Comparison of ENCODE assay signal across 9 cellular contexts in genomic region chr3:42061042-42061710, GRCh38. TPM values are rescaled to one million over a fixed set of nuclear protein-coding genes. Genes with fewer than 3 reads are reported as not detected.
A peak's percentile ranks its signal among the peaks of the same experiment; 100 is the strongest.
DNase-seq lines count a peak whose midpoint lies in the region; ATAC-seq and TF ChIP-seq lines count a peak whose summit lies in the region.
"Had no signal": no experiment of that assay in that cellular context is flagged by ENCODE, and none has a peak within 500 bp of the region (broad histone marks: within the 10 kb centered on the region; RNA-seq: fewer than 3 reads in every experiment).

No MANE protein-coding gene starts in this region.

- TF ChIP-seq POLR2A in uterus (IDR thresholded peaks at IDR 0.05): no peak

- no peaks in the 10 kb centered on the region for H3K9me3 ChIP-seq in uterus
- H3K9me3 ChIP-seq in CD8-positive, alpha-beta T cell (ENCODE audit: low read length): no peaks in the 10 kb centered on the region

- CTCF ChIA-PET in CD8-positive, alpha-beta T cell (lab: Charles Lee): interaction anchor here (0.8 kb wide), 1 partner anchor 10 kb away, joined by 3 read pairs; no protein-coding TSS in a partner anchor

- no peaks in the 10 kb centered on the region for H3K27me3 ChIP-seq in uterus
- H3K27me3 ChIP-seq in CD8-positive, alpha-beta T cell (ENCODE audit: insufficient read depth, low read length): no peaks in the 10 kb centered on the region

- DNase-seq in SIG-M5 treated with dmso at 0.1 percent for 504 hours (lab: John Stamatoyannopoulos, UW; ENCODE audit: unreplicated experiment) (peak; percentile 41), SIG-M5 (lab: John Stamatoyannopoulos, UW) (no peak), epithelial cell of prostate (ENCODE audit: low read depth, low spot score) (no peak), naive B cell (peak; percentile 29), uterus (no peak)
- no peak for DNase-seq in activated T-cell treated with anti-CD3 and anti-CD28 coated beads, Interleukin-2, amount 50 U/mL, for 1 hour
- no peak for DNase-seq in activated CD8-positive, alpha-beta memory T cell treated with anti-CD3 and anti-CD28 coated beads, Interleukin-2, amount 50 U/mL, for 48 hours
- DNase-seq in CD8-positive, alpha-beta T cell: no peak
- DNase-seq: stimulated activated CD4-positive, alpha-beta T cell treated with anti-CD3 and anti-CD28 coated beads, Interleukin-15, amount 100 ng/mL, for 24 hours had no signal

- intact Hi-C loops in uterus (cut with DNase I; ENCODE audit: low total_unique reads): no loop called here
- intact Hi-C loops in CD8-positive, alpha-beta T cell (cut with DNase I, micrococcal nuclease): no loop called here

- H3K36me3 Mint-ChIP-seq in naive B cell: no peaks in the 10 kb centered on the region
- no peaks in the 10 kb centered on the region for H3K36me3 Mint-ChIP-seq in CD8-positive, alpha-beta T cell

- H3K27me3 Mint-ChIP-seq in naive B cell: no peaks in the 10 kb centered on the region
- no peaks in the 10 kb centered on the region for H3K27me3 Mint-ChIP-seq in CD8-positive, alpha-beta T cell (ENCODE audit: low read depth)

- H3K27ac ChIP-seq in epithelial cell of prostate: peak overlapping the region; percentile 77
- peak overlapping the region; percentile 64 to 81 for H3K27ac ChIP-seq in uterus
- no peak overlapping the region for H3K27ac ChIP-seq in CD8-positive, alpha-beta T cell (ENCODE audit: low read depth, low read length)

- peak overlapping the region; percentile 86 to 100 (median 93) for H3K27ac Mint-ChIP-seq in naive B cell
- no peak overlapping the region for H3K27ac Mint-ChIP-seq in CD8-positive, alpha-beta T cell

- H3K4me1 ChIP-seq in uterus: no peaks in the 10 kb centered on the region
- no peaks in the 10 kb centered on the region for H3K4me1 ChIP-seq in CD8-positive, alpha-beta T cell (ENCODE audit: insufficient read depth, low read length)

- peak; percentile 41 to 48 for ATAC-seq in naive B cell (ENCODE audit: low read depth in 2 of 2)
- no peak for ATAC-seq in CD8-positive, alpha-beta T cell

- TF ChIP-seq CTCF in uterus (IDR thresholded peaks at IDR 0.05): no peak
- TF ChIP-seq CTCF in CD8-positive, alpha-beta T cell (IDR thresholded peaks at IDR 0.05): no peak

- peaks cover 63 to 89% (median 80%) of the 10 kb centered on the region in 3 donors for H3K4me1 Mint-ChIP-seq in naive B cell
- peaks cover 10% of the 10 kb centered on the region for H3K4me1 Mint-ChIP-seq in CD8-positive, alpha-beta T cell (ENCODE audit: low read depth)

- POLR2A ChIA-PET in CD8-positive, alpha-beta T cell (lab: Charles Lee): no interaction called here

- no peaks in the 10 kb centered on the region for H3K36me3 ChIP-seq in uterus
- no peaks in the 10 kb centered on the region for H3K36me3 ChIP-seq in CD8-positive, alpha-beta T cell (ENCODE audit: insufficient read depth, low read length)

- H3K4me3 Mint-ChIP-seq in naive B cell: peak overlapping the region; percentile 5 to 79 (median 54)
- no peak overlapping the region for H3K4me3 Mint-ChIP-seq in CD8-positive, alpha-beta T cell

- no peaks in the 10 kb centered on the region for H3K9me3 Mint-ChIP-seq in naive B cell
- no peaks in the 10 kb centered on the region for H3K9me3 Mint-ChIP-seq in CD8-positive, alpha-beta T cell

- no peak overlapping the region for H3K4me3 ChIP-seq in uterus
- H3K4me3 ChIP-seq in CD8-positive, alpha-beta T cell (ENCODE audit: low read depth, low read length): no peak overlapping the region

RNA-seq across cellular contexts. Expression of gene TRAK1, which starts 30.0 kb away (rescaled TPM):
- 10 to 100 TPM; 20.5 to 54.1 (median 28.4) TPM for polyA plus RNA-seq in naive B cell (ENCODE audit: low read depth in 6 of 6)
- total RNA-seq in uterus: 10 to 100 TPM; 14.3 to 37.5 (median 21.4) TPM
- 10 to 100 TPM; 21.6 to 22.8 TPM for total RNA-seq in CD8-positive, alpha-beta T cell

Comparison
In these comparisons a context has a peak if more than half of its experiments do, and no peak if none do; other contexts are left out.
1. DNase-seq: peak in SIG-M5 treated with dmso at 0.1 percent for 504 hours (single experiment) and naive B cell (single experiment); none in SIG-M5 (single experiment), epithelial cell of prostate (single experiment), uterus (0 of 2), activated T-cell treated with anti-CD3 and anti-CD28 coated beads, Interleukin-2, amount 50 U/mL, for 1 hour (single experiment), activated CD8-positive, alpha-beta memory T cell treated with anti-CD3 and anti-CD28 coated beads, Interleukin-2, amount 50 U/mL, for 48 hours (single experiment) and CD8-positive, alpha-beta T cell (0 of 7).